In genomic region chr21:45473496-45474322, GRCh38 we compare ENCODE assay signal across 22 cellular contexts.
DNase-seq lines count a peak whose midpoint lies in the region; ATAC-seq, FAIRE-seq and TF ChIP-seq lines count a peak whose summit lies in the region.
"Had no signal": no experiment of that assay in that cellular context is flagged by ENCODE, and none has a peak within 500 bp of the region (broad histone marks: within the 10 kb centered on the region; RNA-seq: fewer than 3 reads in every experiment).

No MANE protein-coding gene starts in this region.

- TF ChIP-seq CTCF in left ventricle myocardium inferior (IDR thresholded peaks at IDR 0.05; ENCODE audit: borderline replicate concordance) (no peak), liver (IDR thresholded peaks at IDR 0.05; ENCODE audit: low read depth, low read length, missing input control) (peak; percentile 9), GM13976 (IDR thresholded peaks at IDR 0.05; ENCODE audit: borderline replicate concordance, control extremely low read depth, extremely low read depth, insufficient read depth, missing control alignments) (no peak), prostate gland (IDR thresholded peaks at IDR 0.05) (no peak), D721Med (IDR thresholded peaks at IDR 0.05; ENCODE audit: insufficient read depth, missing control alignments) (no peak)

- peaks cover 4% of the 10 kb centered on the region for H3K4me1 ChIP-seq in right cardiac atrium (ENCODE audit: control insufficient read depth, insufficient read depth, low read length)
- peaks cover 59% of the 10 kb centered on the region for H3K4me1 ChIP-seq in left ventricle myocardium inferior
- H3K4me1 ChIP-seq in liver (ENCODE audit: control insufficient read depth in 4 of 4, insufficient read depth in 4 of 4, low read length in 3 of 4): peaks cover 8 to 54% (median 37%) of the 10 kb centered on the region in 4 donors
- H3K4me1 ChIP-seq in prostate gland (replicated peaks): no peaks in the 10 kb centered on the region

- no peak for FAIRE-seq in D721Med (lab: Jason Lieb, UNC)
- FAIRE-seq: kidney had no signal

- peak in 2 of 3 donors; percentile 46 to 64 for DNase-seq in right cardiac atrium
- DNase-seq in left ventricle myocardium inferior: no peak
- DNase-seq in GM13976 (ENCODE audit: low spot score): no peak
- DNase-seq in prostate gland (ENCODE audit: low spot score): no peak
- no peak for DNase-seq in D721Med (ENCODE audit: insufficient read length, low spot score)
- DNase-seq: ACHN; activated CD4-positive, alpha-beta T cell treated with anti-CD3 and anti-CD28 coated beads for 1 hour; activated CD8-positive, alpha-beta memory T cell treated with anti-CD3 and anti-CD28 coated beads, Interleukin-2, amount 10 ng/mL, durations not matched to agents 7 days and 5 days; CD4-positive, alpha-beta memory T cell; DMS79 treated with DMSO at 0.1 percent for 48 hours; naive B cell; NCI-H1105; NCI-H2107; NCI-H510A treated with DMSO at 0.1 percent for 48 hours; stimulated activated CD4-positive, alpha-beta T cell treated with anti-CD3 and anti-CD28 coated beads, Interleukin-4, amount 100 ng/mL, for 4 hours; uterus had no signal

- H3K27me3 ChIP-seq in right cardiac atrium (ENCODE audit: control insufficient read depth, insufficient read depth) (no peaks in the 10 kb centered on the region), left ventricle myocardium inferior (ENCODE audit: low read depth) (no peaks in the 10 kb centered on the region), liver (ENCODE audit: control insufficient read depth in 4 of 4, insufficient read depth in 4 of 4, low read length in 3 of 4) (no peaks in the 10 kb centered on the region), prostate gland (replicated peaks; ENCODE audit: insufficient read depth) (no peaks in the 10 kb centered on the region)
- H3K27me3 ChIP-seq: uterus had no signal

- no peaks in the 10 kb centered on the region for H3K9me3 Mint-ChIP-seq in activated T-helper 17 cell treated with anti-CD3 and anti-CD28 coated beads, Interleukin-2, amount 50 U/mL, for 72 hours

- no peaks in the 10 kb centered on the region for H3K9me3 ChIP-seq in right cardiac atrium (ENCODE audit: control insufficient read depth, low read length)
- no peaks in the 10 kb centered on the region for H3K9me3 ChIP-seq in left ventricle myocardium inferior (replicated peaks)
- H3K9me3 ChIP-seq in liver (ENCODE audit: control insufficient read depth in 4 of 4, low read length in 3 of 4): no peaks in the 10 kb centered on the region
- no peaks in the 10 kb centered on the region for H3K9me3 ChIP-seq in prostate gland
- H3K9me3 ChIP-seq: uterus had no signal

- H3K36me3 ChIP-seq in left ventricle myocardium inferior: peaks cover 33% of the 10 kb centered on the region
- peaks cover 11 to 27% (median 20%) of the 10 kb centered on the region in 4 donors for H3K36me3 ChIP-seq in liver (ENCODE audit: control insufficient read depth in 4 of 4, insufficient read depth in 3 of 4, low read depth in 1 of 4, low read length in 3 of 4)
- H3K36me3 ChIP-seq in prostate gland: no peaks in the 10 kb centered on the region
- H3K36me3 ChIP-seq: uterus had no signal

- ATAC-seq in right cardiac atrium (no peak), HG02610 (IDR thresholded peaks at IDR 0.05; ENCODE audit: unreplicated experiment) (no peak)
- no peak for ATAC-seq in activated T-helper 17 cell treated with anti-CD3 and anti-CD28 coated beads, Interleukin-2, amount 50 U/mL, for 72 hours (replicated peaks)
- ATAC-seq: activated CD8-positive, alpha-beta memory T cell treated with anti-CD3 and anti-CD28 coated beads, Interleukin-2, amount 10 ng/mL, durations not matched to agents 7 days and 5 days; SK-N-SH treated with all-trans-retinoic acid at 6 μM for 48 hours had no signal

- H3K27ac ChIP-seq in right cardiac atrium (ENCODE audit: low read length) (no peak overlapping the region), left ventricle myocardium inferior (replicated peaks) (no peak overlapping the region), liver (ENCODE audit: low read depth in 1 of 2, low read length in 2 of 2) (peak overlapping the region in 1 of 2 donors; percentile 85), prostate gland (no peak overlapping the region)

- H3K4me3 ChIP-seq in right cardiac atrium (ENCODE audit: low read length): no peak overlapping the region
- H3K4me3 ChIP-seq in left ventricle myocardium inferior: no peak overlapping the region
- H3K4me3 ChIP-seq in liver (ENCODE audit: low read depth in 1 of 3, low read length in 3 of 3): no peak overlapping the region
- no peak overlapping the region for H3K4me3 ChIP-seq in prostate gland
- H3K4me3 ChIP-seq: skin epidermis, uterus had no signal

- WGBS in right cardiac atrium: 93% methylated on average over 24 of the region's 24 CpGs
- WGBS in liver: 80% methylated on average over 24 of the region's 24 CpGs
- 93% methylated on average over 24 of the region's 24 CpGs for WGBS in prostate gland

- peak overlapping the region; percentile 4 for H3K27ac Mint-ChIP-seq in activated T-helper 17 cell treated with anti-CD3 and anti-CD28 coated beads, Interleukin-2, amount 50 U/mL, for 72 hours
- H3K27ac Mint-ChIP-seq: activated CD8-positive, alpha-beta memory T cell treated with anti-CD3 and anti-CD28 coated beads, Interleukin-2, amount 10 ng/mL, durations not matched to agents 7 days and 5 days had no signal

- TF ChIP-seq RAD21 in liver (IDR thresholded peaks at IDR 0.05): no peak

- H3K36me3 Mint-ChIP-seq in activated T-helper 17 cell treated with anti-CD3 and anti-CD28 coated beads, Interleukin-2, amount 50 U/mL, for 72 hours (ENCODE audit: low read depth): no peaks in the 10 kb centered on the region
- H3K36me3 Mint-ChIP-seq: activated CD8-positive, alpha-beta memory T cell treated with anti-CD3 and anti-CD28 coated beads, Interleukin-2, amount 10 ng/mL, durations not matched to agents 7 days and 5 days; CD4-positive, alpha-beta memory T cell; naive B cell had no signal

- TF ChIP-seq POLR2A in prostate gland (IDR thresholded peaks at IDR 0.05): no peak

- H3K4me3 Mint-ChIP-seq in activated T-helper 17 cell treated with anti-CD3 and anti-CD28 coated beads, Interleukin-2, amount 50 U/mL, for 72 hours: no peak overlapping the region
- H3K4me3 Mint-ChIP-seq: activated CD8-positive, alpha-beta memory T cell treated with anti-CD3 and anti-CD28 coated beads, Interleukin-2, amount 10 ng/mL, durations not matched to agents 7 days and 5 days had no signal

- no peaks in the 10 kb centered on the region for H3K27me3 Mint-ChIP-seq in activated T-helper 17 cell treated with anti-CD3 and anti-CD28 coated beads, Interleukin-2, amount 50 U/mL, for 72 hours
- H3K27me3 Mint-ChIP-seq: activated CD8-positive, alpha-beta memory T cell treated with anti-CD3 and anti-CD28 coated beads, Interleukin-2, amount 10 ng/mL, durations not matched to agents 7 days and 5 days; CD4-positive, alpha-beta memory T cell had no signal

- in situ Hi-C loops in GM13976 (cut with MboI; ENCODE audit: low sequenced_read_pairs, unreplicated experiment): no loop called here

- no peak overlapping the region for H3K9ac ChIP-seq in liver (ENCODE audit: low read depth in 1 of 2, low read length in 2 of 2)

- peaks cover 16% of the 10 kb centered on the region for H3K4me1 Mint-ChIP-seq in activated T-helper 17 cell treated with anti-CD3 and anti-CD28 coated beads, Interleukin-2, amount 50 U/mL, for 72 hours

- intact Hi-C loops in right cardiac atrium (cut with DNase I): loop anchor here in 1 of 4 donors (10.0 kb wide), 1 partner anchor 351 kb away; no protein-coding TSS in a partner anchor
- intact Hi-C loops in left ventricle myocardium inferior (cut with micrococcal nuclease): no loop called here
- intact Hi-C loops in prostate gland (cut with DNase I): no loop called here

TF ChIP-seq in liver, 16 proteins besides CTCF, POLR2A, EP300 and RAD21:
- no peak for TF ChIP-seq FOXA1 (IDR thresholded peaks at IDR 0.05)
- TF ChIP-seq RXRA (IDR thresholded peaks at IDR 0.05): peak in 1 of 2 donors; percentile 36

Comparison
In these comparisons a context has a peak if more than half of its experiments do, and no peak if none do; other contexts are left out.
1. DNase-seq: peak in right cardiac atrium (2 of 3); none in left ventricle myocardium inferior (single experiment), GM13976 (single experiment), prostate gland (single experiment) and D721Med (single experiment).